11 cellular contexts compared by ENCODE assay signal in genomic region chr16:50024207-50024606, GRCh38. TPM values are rescaled to one million over a fixed set of nuclear protein-coding genes. Genes with fewer than 3 reads are reported as not detected.
A peak's percentile ranks its signal among the peaks of the same experiment; 100 is the strongest.
DNase-seq lines count a peak whose midpoint lies in the region; ATAC-seq and TF ChIP-seq lines count a peak whose summit lies in the region.
"Had no signal": no experiment of that assay in that cellular context is flagged by ENCODE, and none has a peak within 500 bp of the region (broad histone marks: within the 10 kb centered on the region; RNA-seq: fewer than 3 reads in every experiment).

No MANE protein-coding gene starts in this region.

- CTCF ChIA-PET in activated naive CD4-positive, alpha-beta T cell treated with anti-CD3 and anti-CD28 coated beads for 36 hours (lab: Charles Lee) = interaction anchor here (0.6 to 6.3 kb wide), 34 partner anchors 10 to 782 kb away, joined by 3 to 117 read pairs (median 5); partner anchors contain the start of genes BRD7 and HEATR3

- H3K4me3 Mint-ChIP-seq in activated naive CD4-positive, alpha-beta T cell treated with anti-CD3 and anti-CD28 coated beads for 36 hours = peak overlapping the region; percentile 91

- H3K4me2 ChIP-seq in SU-DHL-6 (ENCODE audit: low read depth, low read length, poor library complexity, severe bottlenecking) (peak overlapping the region; percentile 52), hepatocyte (peak overlapping the region; percentile 67)

- H3K9me3 ChIP-seq in SU-DHL-6 (ENCODE audit: insufficient read depth, low read length) (no peaks in the 10 kb centered on the region), hepatocyte (ENCODE audit: low read depth) (no peaks in the 10 kb centered on the region), thymus (ENCODE audit: control insufficient read depth) (no peaks in the 10 kb centered on the region)
- H3K9me3 ChIP-seq: adrenal gland, thoracic aorta had no signal

- H3K27ac ChIP-seq in SU-DHL-6 (ENCODE audit: low read depth, low read length) = no peak overlapping the region
- H3K27ac ChIP-seq in hepatocyte = no peak overlapping the region
- no peak overlapping the region for H3K27ac ChIP-seq in thymus (ENCODE audit: low read depth)
- H3K27ac ChIP-seq: adrenal gland, thoracic aorta had no signal

- H3K27me3 ChIP-seq in SU-DHL-6 (ENCODE audit: low read length) (no peaks in the 10 kb centered on the region), hepatocyte (no peaks in the 10 kb centered on the region), thymus (ENCODE audit: control insufficient read depth, insufficient read depth) (no peaks in the 10 kb centered on the region)
- H3K27me3 ChIP-seq: adrenal gland had no signal

- H3K27me3 Mint-ChIP-seq in activated naive CD4-positive, alpha-beta T cell treated with anti-CD3 and anti-CD28 coated beads for 36 hours (ENCODE audit: low read depth) = no peaks in the 10 kb centered on the region

- H3K36me3 ChIP-seq in SU-DHL-6 (ENCODE audit: low read length) (peaks cover 6% of the 10 kb centered on the region; the same call in 1 of the 2 replicates), hepatocyte (replicated peaks; ENCODE audit: insufficient read depth, low read depth) (no peaks in the 10 kb centered on the region), thymus (ENCODE audit: control insufficient read depth, insufficient read depth) (no peaks in the 10 kb centered on the region)
- H3K36me3 ChIP-seq: adrenal gland, thoracic aorta had no signal

- TF ChIP-seq CTCF in SU-DHL-6 (IDR thresholded peaks at IDR 0.05; ENCODE audit: insufficient read depth, low read length, poor library complexity, severe bottlenecking) (no peak), hepatocyte (IDR thresholded peaks at IDR 0.05; ENCODE audit: poor library complexity) (no peak), GM20000 (IDR thresholded peaks at IDR 0.05; ENCODE audit: extremely low read depth, missing control alignments) (no peak)

- H3K4me1 Mint-ChIP-seq in activated naive CD4-positive, alpha-beta T cell treated with anti-CD3 and anti-CD28 coated beads for 36 hours (ENCODE audit: low read depth) = peaks cover 21% of the 10 kb centered on the region

- H3F3A ChIP-seq in SU-DHL-6 (ENCODE audit: insufficient read depth) = no peaks in the 10 kb centered on the region

- H4K20me1 ChIP-seq in SU-DHL-6 (ENCODE audit: low read depth, low read length) = no peaks in the 10 kb centered on the region
- peaks cover 5% of the 10 kb centered on the region for H4K20me1 ChIP-seq in hepatocyte (ENCODE audit: insufficient read depth, poor library complexity, severe bottlenecking)

- H2AFZ ChIP-seq in SU-DHL-6 (ENCODE audit: low read depth, low read length, severe bottlenecking) = peak overlapping the region; percentile 91
- H2AFZ ChIP-seq in hepatocyte = peak overlapping the region; percentile 33

- intact Hi-C loops in activated naive CD4-positive, alpha-beta T cell treated with anti-CD3 and anti-CD28 coated beads for 36 hours (cut with micrococcal nuclease) = loop anchor here (1.0 to 10.0 kb wide), 6 partner anchors 167 to 1409 kb away; partner anchors contain the start of genes BRD7, N4BP1 and ZNF423

- peak overlapping the region; percentile 19 for H3K4me3 ChIP-seq in SU-DHL-6 (ENCODE audit: insufficient read depth, low read length, poor library complexity, severe bottlenecking)
- no peak overlapping the region for H3K4me3 ChIP-seq in hepatocyte
- H3K4me3 ChIP-seq in thymus (ENCODE audit: low read length) = peak overlapping the region; percentile 79
- H3K4me3 ChIP-seq: adrenal gland had no signal

- H3K9me3 Mint-ChIP-seq in activated naive CD4-positive, alpha-beta T cell treated with anti-CD3 and anti-CD28 coated beads for 36 hours = no peaks in the 10 kb centered on the region
- H3K9me3 Mint-ChIP-seq: naive B cell had no signal

- H3K79me2 ChIP-seq in SU-DHL-6 (ENCODE audit: insufficient read depth, low read length) (peaks cover 27% of the 10 kb centered on the region), hepatocyte (peaks cover 39% of the 10 kb centered on the region)

- H3K4me1 ChIP-seq in hepatocyte (ENCODE audit: insufficient read depth) (peaks cover 8% of the 10 kb centered on the region), thymus (ENCODE audit: control insufficient read depth, insufficient read depth, low read length) (peaks cover 7% of the 10 kb centered on the region)

- 89% methylated on average over 11 of the region's 11 CpGs for WGBS in hepatocyte (ENCODE audit: low lambda C conversion rate, missing lambda C conversion rate)
- WGBS in thymus = 96% methylated on average over 11 of the region's 11 CpGs

- peak overlapping the region; percentile 26 for H3K9ac ChIP-seq in SU-DHL-6 (ENCODE audit: low read length)

- no peak overlapping the region for H3K27ac Mint-ChIP-seq in activated naive CD4-positive, alpha-beta T cell treated with anti-CD3 and anti-CD28 coated beads for 36 hours

- no peak for DNase-seq in activated naive CD4-positive, alpha-beta T cell treated with anti-CD3 and anti-CD28 coated beads for 36 hours
- DNase-seq in activated naive CD4-positive, alpha-beta T cell treated with Interleukin-2 at 50 U/mL for 16 hours = no peak
- DNase-seq in hepatocyte (ENCODE audit: low spot score) (no peak), GM20000 (ENCODE audit: low spot score) (no peak), NCI-H2227 treated with DMSO at 0.1 percent for 48 hours (lab: John Stamatoyannopoulos, UW) (no peak)

- no peaks in the 10 kb centered on the region for H3K9me2 ChIP-seq in SU-DHL-6 (replicated peaks; ENCODE audit: insufficient read depth, low read length)
- H3K9me2 ChIP-seq in hepatocyte (replicated peaks; ENCODE audit: insufficient read depth) = no peaks in the 10 kb centered on the region

- no peak for ATAC-seq in GM19467 (IDR thresholded peaks at IDR 0.05; ENCODE audit: unreplicated experiment)

- peaks cover 2% of the 10 kb centered on the region for H3K36me3 Mint-ChIP-seq in activated naive CD4-positive, alpha-beta T cell treated with anti-CD3 and anti-CD28 coated beads for 36 hours (ENCODE audit: low read depth)
- H3K36me3 Mint-ChIP-seq: naive B cell had no signal

RNA-seq across cellular contexts. Expression of gene CNEP1R1, which starts 0.8 kb away (rescaled TPM):
- total RNA-seq in activated naive CD4-positive, alpha-beta T cell treated with anti-CD3 and anti-CD28 coated beads for 36 hours = 10 to 100 TPM; 28.2 to 30.9 TPM
- total RNA-seq in hepatocyte = 23.9 and 25.8 TPM in 2 replicates
- polyA plus RNA-seq in hepatocyte (23.0 and 23.9 TPM in 2 replicates), thymus (18.5 TPM)

RNA-seq across cellular contexts. Expression of gene HEATR3, which starts 41.6 kb away (rescaled TPM):
- total RNA-seq in activated naive CD4-positive, alpha-beta T cell treated with anti-CD3 and anti-CD28 coated beads for 36 hours = 10 to 100 TPM; 16.3 to 17.5 TPM
- 16.8 and 18.7 TPM in 2 replicates for total RNA-seq in hepatocyte
- 3.8 and 4.2 TPM in 2 replicates for polyA plus RNA-seq in hepatocyte
- 20.0 TPM for polyA plus RNA-seq in thymus
